ENCODE assay signal across 1 cellular context in the genomic region with DNA sequence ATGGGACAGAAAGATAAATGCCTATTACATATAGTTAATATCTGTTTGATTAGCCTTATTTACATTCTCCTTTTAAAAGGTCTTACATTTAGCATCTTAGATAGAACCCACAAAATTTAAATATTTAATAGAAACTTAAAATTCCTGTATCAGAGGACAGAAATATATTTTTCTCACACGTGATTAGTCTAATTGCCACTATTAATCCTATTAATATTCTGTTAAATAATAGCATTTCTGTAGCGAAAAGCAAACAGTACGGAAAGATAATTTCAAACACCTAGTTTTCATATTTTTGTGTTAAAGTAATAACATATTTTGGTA.
TF ChIP-seq lines count a peak whose summit lies in the region.

No MANE protein-coding gene starts in this region.

TF ChIP-seq in K562, 482 proteins besides CTCF, POLR2A, EP300 and RAD21:
- peak; percentile 57 for TF ChIP-seq DACH1 (IDR thresholded peaks at IDR 0.05; ENCODE audit: partially characterized antibody)
- TF ChIP-seq ZNF512 (tag; IDR thresholded peaks at IDR 0.05), result peak; percentile 78
- no peak for TF ChIP-seq SAP30 (IDR thresholded peaks at IDR 0.05; ENCODE audit: borderline replicate concordance, insufficient read depth, low read depth, low read length, poor library complexity, severe bottlenecking)
- TF ChIP-seq ERF (CRISPR knock-in tag; IDR thresholded peaks at IDR 0.05), result no peak
- no peak for TF ChIP-seq FUS (optimal IDR thresholded peaks at IDR 0.05; ENCODE audit: low read depth, low read length)
- TF ChIP-seq, protein P1, sequence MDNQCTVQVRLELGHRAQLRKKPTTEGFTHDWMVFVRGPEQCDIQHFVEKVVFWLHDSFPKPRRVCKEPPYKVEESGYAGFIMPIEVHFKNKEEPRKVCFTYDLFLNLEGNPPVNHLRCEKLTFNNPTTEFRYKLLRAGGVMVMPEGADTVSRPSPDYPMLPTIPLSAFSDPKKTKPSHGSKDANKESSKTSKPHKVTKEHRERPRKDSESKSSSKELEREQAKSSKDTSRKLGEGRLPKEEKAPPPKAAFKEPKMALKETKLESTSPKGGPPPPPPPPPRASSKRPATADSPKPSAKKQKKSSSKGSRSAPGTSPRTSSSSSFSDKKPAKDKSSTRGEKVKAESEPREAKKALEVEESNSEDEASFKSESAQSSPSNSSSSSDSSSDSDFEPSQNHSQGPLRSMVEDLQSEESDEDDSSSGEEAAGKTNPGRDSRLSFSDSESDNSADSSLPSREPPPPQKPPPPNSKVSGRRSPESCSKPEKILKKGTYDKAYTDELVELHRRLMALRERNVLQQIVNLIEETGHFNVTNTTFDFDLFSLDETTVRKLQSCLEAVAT (IDR thresholded peaks at IDR 0.05), result peak in 1 of 2 experiments; percentile 72; a peak in 2 of 4 replicates
